8 cellular contexts compared by ENCODE assay signal in genomic region chrX:136767104-136767941, GRCh38. TPM values are rescaled to one million over a fixed set of nuclear protein-coding genes. Genes with fewer than 3 reads are reported as not detected.
DNase-seq lines count a peak whose midpoint lies in the region; ATAC-seq and TF ChIP-seq lines count a peak whose summit lies in the region.

No MANE protein-coding gene starts in this region.

- peak; percentile 79 for ATAC-seq in GM18502 (IDR thresholded peaks at IDR 0.05; ENCODE audit: poor library complexity, unreplicated experiment)
- peak; percentile 81 for ATAC-seq in HG02798 (IDR thresholded peaks at IDR 0.05; ENCODE audit: poor library complexity, unreplicated experiment)

- TF ChIP-seq CTCF in lower leg skin (IDR thresholded peaks at IDR 0.05) = no peak

- whole genome bisulfite sequencing in lower leg skin, 2 donors = 0 to 49% methylated on average over 6 to 59 of the region's 78 CpGs

- TF ChIP-seq POLR2A in lower leg skin (IDR thresholded peaks at IDR 0.05) = no peak

- intact Hi-C loops in lower leg skin (cut with DNase I; ENCODE audit: low total_unique reads) = no loop called here

- DNase-seq in A172 (ENCODE audit: low spot score) (peak; percentile 14), NCI-H1694 (lab: John Stamatoyannopoulos, UW) (peak; percentile 19), dermis blood vessel endothelial cell (peak; percentile 67), lower leg skin (ENCODE audit: low spot score in 2 of 2) (peak; percentile 31 to 93)
- DNase-seq in activated CD4-positive, alpha-beta T cell treated with anti-CD3 and anti-CD28 coated beads for 1 hour = peak; percentile 26
- DNase-seq in stimulated activated CD4-positive, alpha-beta T cell treated with anti-CD3 and anti-CD28 coated beads, Interleukin-4, amount 100 ng/mL, for 48 hours (ENCODE audit: low read depth in 2 of 2) = peak; percentile 22 to 36

- H3K4me3 ChIP-seq in lower leg skin (ENCODE audit: low read depth, poor library complexity, severe bottlenecking) = peak overlapping the region; percentile 40

RNA-seq across cellular contexts. Expression of gene ARHGEF6, which starts 13.4 kb away (rescaled TPM):
- total RNA-seq in A172 (2014; rRNA removed; shearing (Covaris generic)) = 5.0 and 5.2 TPM in 2 replicates
- 16.5 TPM in 2 replicates for total RNA-seq in dermis blood vessel endothelial cell
- 1 to 10 TPM; 5.8 to 9.6 (median 7.9) TPM for total RNA-seq in lower leg skin

Comparison
In these comparisons a context has a peak if more than half of its experiments do, and no peak if none do; other contexts are left out.
1. Peak in every context shown above with its lines: DNase-seq, ATAC-seq and H3K4me3 ChIP-seq.
2. DNase-seq: peak in every context shown above with its lines; median percentile 67 in dermis blood vessel endothelial cell; 62 in lower leg skin; 29 in stimulated activated CD4-positive, alpha-beta T cell treated with anti-CD3 and anti-CD28 coated beads, Interleukin-4, amount 100 ng/mL, for 48 hours; 26 in activated CD4-positive, alpha-beta T cell treated with anti-CD3 and anti-CD28 coated beads for 1 hour; 19 in NCI-H1694; 14 in A172.